In genomic region chr7:30412810-30413504, GRCh38 we compare ENCODE assay signal across 8 cellular contexts.
DNase-seq lines count a peak whose midpoint lies in the region; ATAC-seq and TF ChIP-seq lines count a peak whose summit lies in the region.

No MANE protein-coding gene starts in this region.

- H3K9ac ChIP-seq in KMS-11 (no peak overlapping the region), SK-N-SH (no peak overlapping the region)

- H3K79me2 ChIP-seq in KMS-11 (ENCODE audit: insufficient read depth, low read depth): no peaks in the 10 kb centered on the region
- H3K79me2 ChIP-seq in SK-N-SH (ENCODE audit: insufficient read depth): no peaks in the 10 kb centered on the region

- H3K27me3 ChIP-seq in KMS-11 (ENCODE audit: insufficient read depth, low read depth) (no peaks in the 10 kb centered on the region), SK-N-SH (ENCODE audit: insufficient read depth) (no peaks in the 10 kb centered on the region)

- H3F3A ChIP-seq in SK-N-SH (replicated peaks; ENCODE audit: insufficient read depth): no peaks in the 10 kb centered on the region

- peaks cover 10% of the 10 kb centered on the region for H3K36me3 Mint-ChIP-seq in nephron (ENCODE audit: low read depth)

- peaks cover 16% of the 10 kb centered on the region for H3K4me1 Mint-ChIP-seq in nephron

- no peaks in the 10 kb centered on the region for H4K20me1 ChIP-seq in KMS-11 (ENCODE audit: insufficient read depth)
- no peaks in the 10 kb centered on the region for H4K20me1 ChIP-seq in SK-N-SH (ENCODE audit: insufficient read depth)

- CTCF ChIA-PET in SK-N-SH (lab: Yijun Ruan, JAX): interaction anchor here (0.6 to 3.7 kb wide), 25 partner anchors 8 to 847 kb away, joined by 3 to 31 read pairs (median 4); partner anchors contain the start of gene ZNRF2

- H3K4me1 ChIP-seq in KMS-11 (ENCODE audit: low read depth, poor library complexity, severe bottlenecking) (no peaks in the 10 kb centered on the region), SK-N-SH (ENCODE audit: control insufficient read depth in 1 of 2, insufficient read depth in 2 of 2, low read depth in 1 of 2, low read length in 1 of 2) (peaks cover 0 to 4% of the 10 kb centered on the region in 2 experiments; a peak in 1 of 4 replicates)

- peak; percentile 95 for TF ChIP-seq RAD21 in SK-N-SH (IDR thresholded peaks at IDR 0.05; ENCODE audit: low read length)

- no peak overlapping the region for H3K4me3 Mint-ChIP-seq in nephron

- POLR2A ChIA-PET in SK-N-SH (lab: Yijun Ruan, JAX): no interaction called here

- DNase-seq in DMS53 treated with DMSO at 0.1 percent for 48 hours (lab: John Stamatoyannopoulos, UW; ENCODE audit: unreplicated experiment) (peak; percentile 80), SK-N-SH (peak; percentile 72), fibroblast of mammary gland (ENCODE audit: low read depth) (peak; percentile 88), activated gamma-delta T cell treated with Interleukin-2 at 50 U/mL for 16 hours (no peak)

- TF ChIP-seq CTCF in KMS-11 (conservative IDR thresholded peaks at IDR 0.05; ENCODE audit: low read depth, low read length): peak; percentile 90
- peak; percentile 86 for TF ChIP-seq CTCF in SK-N-SH (IDR thresholded peaks at IDR 0.05)
- peak; percentile 55 for TF ChIP-seq CTCF in fibroblast of mammary gland (conservative IDR thresholded peaks at IDR 0.05; ENCODE audit: control insufficient read depth, insufficient read depth, low read depth, low read length)
- TF ChIP-seq CTCF in nephron (IDR thresholded peaks at IDR 0.05; ENCODE audit: unreplicated experiment in 3 of 3): peak; percentile 45 to 57 (median 51)

- no peaks in the 10 kb centered on the region for H3K9me2 ChIP-seq in SK-N-SH

- ATAC-seq in GM18861 (IDR thresholded peaks at IDR 0.05; ENCODE audit: unreplicated experiment) (no peak), HG02852 (IDR thresholded peaks at IDR 0.05; ENCODE audit: unreplicated experiment) (no peak)

- H3K4me3 ChIP-seq in KMS-11 (IDR thresholded peaks at IDR 0.05; ENCODE audit: insufficient read depth, low read depth, low read length) (no peak overlapping the region), SK-N-SH (ENCODE audit: low read depth in 2 of 2, low read length in 1 of 2) (no peak overlapping the region), fibroblast of mammary gland (ENCODE audit: control insufficient read depth, low read depth, low read length) (no peak overlapping the region)

- H3K27ac Mint-ChIP-seq in nephron: peak overlapping the region in 1 of 3 experiments; percentile 20

- no peaks in the 10 kb centered on the region for H3K27me3 Mint-ChIP-seq in nephron (ENCODE audit: low read depth)

- H3K9me3 ChIP-seq in SK-N-SH: no peaks in the 10 kb centered on the region

- H2AFZ ChIP-seq in KMS-11 (ENCODE audit: low read depth) (no peak overlapping the region), SK-N-SH (ENCODE audit: low read depth) (no peak overlapping the region)

- H3K36me3 ChIP-seq in KMS-11 (ENCODE audit: insufficient read depth) (no peaks in the 10 kb centered on the region), SK-N-SH (replicated peaks in 1 of 2; ENCODE audit: control insufficient read depth in 1 of 2, insufficient read depth in 2 of 2, low read length in 1 of 2) (no peaks in the 10 kb centered on the region)

- WGBS in SK-N-SH (ENCODE audit: low lambda C conversion rate): 58% methylated on average over 5 of the region's 5 CpGs

- TF ChIP-seq EP300 in SK-N-SH (IDR thresholded peaks at IDR 0.05; ENCODE audit: borderline replicate concordance in 1 of 2, low read depth in 1 of 2, low read length in 1 of 2): no peak

- H3K27ac ChIP-seq in KMS-11 (no peak overlapping the region), SK-N-SH (ENCODE audit: low read depth in 2 of 2, low read length in 1 of 2) (no peak overlapping the region)

- peaks cover 12% of the 10 kb centered on the region for H3K9me3 Mint-ChIP-seq in nephron

- H3K4me2 ChIP-seq in KMS-11: no peak overlapping the region
- H3K4me2 ChIP-seq in SK-N-SH: no peak overlapping the region

TF ChIP-seq in SK-N-SH, 30 proteins besides CTCF, POLR2A, EP300 and RAD21:
- TF ChIP-seq CHD2 (IDR thresholded peaks at IDR 0.05; ENCODE audit: low read length, partially characterized antibody) (peak; percentile 36), MAX (IDR thresholded peaks at IDR 0.05; ENCODE audit: low read depth) (0 out of 2 replicates have a peak, but pooled peaks have one; percentile 31), SMC3 (IDR thresholded peaks at IDR 0.05; ENCODE audit: low read depth, low read length) (peak; percentile 95), USF1 (IDR thresholded peaks at IDR 0.05; ENCODE audit: borderline replicate concordance, low read depth) (no peak), FOXJ3 (CRISPR knock-in tag; IDR thresholded peaks at IDR 0.05) (no peak), TCF12 (IDR thresholded peaks at IDR 0.05) (no peak; the same call in 1 of the 2 replicates)
